Comparison of ENCODE assay signal across 3 cellular contexts in the genomic region with DNA sequence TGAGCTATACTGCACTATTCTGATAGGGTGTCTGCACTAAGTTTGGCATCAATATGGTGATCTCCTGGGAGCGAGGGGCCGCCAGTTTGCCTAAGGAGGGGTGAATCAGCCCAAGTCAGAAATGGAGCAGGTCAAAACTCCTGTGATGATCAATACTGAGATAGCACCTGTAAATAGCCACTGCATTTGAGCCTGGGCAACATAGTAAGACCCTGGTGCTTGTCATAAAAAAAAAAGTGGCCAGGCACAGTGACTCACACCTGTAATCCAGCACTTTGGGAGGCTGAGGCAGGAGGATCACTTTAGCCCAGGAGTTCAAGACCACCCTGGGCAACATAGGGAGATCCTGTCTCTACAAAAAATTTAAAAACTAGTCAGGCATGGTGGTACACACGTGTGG.
TF ChIP-seq lines count a peak whose summit lies in the region.

No MANE protein-coding gene starts in this region.

TF ChIP-seq in HepG2, 621 proteins besides CTCF, POLR2A, EP300 and RAD21:
- peak; percentile 41; the same call in 1 of the 2 replicates for TF ChIP-seq ZNF121 (CRISPR knock-in tag; IDR thresholded peaks at IDR 0.05)
- TF ChIP-seq, protein P1, sequence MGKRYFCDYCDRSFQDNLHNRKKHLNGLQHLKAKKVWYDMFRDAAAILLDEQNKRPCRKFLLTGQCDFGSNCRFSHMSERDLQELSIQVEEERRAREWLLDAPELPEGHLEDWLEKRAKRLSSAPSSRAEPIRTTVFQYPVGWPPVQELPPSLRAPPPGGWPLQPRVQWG (CRISPR knock-in tag; IDR thresholded peaks at IDR 0.05; ENCODE audit: borderline replicate concordance, low read depth): no peak
- TF ChIP-seq FOSL1 (CRISPR knock-in tag; IDR thresholded peaks at IDR 0.05; ENCODE audit: borderline replicate concordance): no peak

TF ChIP-seq in HEK293, 187 proteins besides CTCF, POLR2A, EP300 and RAD21:
- TF ChIP-seq ZNF121 (tag by site-specific recombination; IDR thresholded peaks at IDR 0.05) (peak; percentile 77), ZNF677 (tag by site-specific recombination; IDR thresholded peaks at IDR 0.05) (no peak)
TF ChIP-seq in HEK293: peak in this region for 1.

TF ChIP-seq in K562, 482 proteins besides CTCF, POLR2A, EP300 and RAD21:
- TF ChIP-seq, protein P2, sequence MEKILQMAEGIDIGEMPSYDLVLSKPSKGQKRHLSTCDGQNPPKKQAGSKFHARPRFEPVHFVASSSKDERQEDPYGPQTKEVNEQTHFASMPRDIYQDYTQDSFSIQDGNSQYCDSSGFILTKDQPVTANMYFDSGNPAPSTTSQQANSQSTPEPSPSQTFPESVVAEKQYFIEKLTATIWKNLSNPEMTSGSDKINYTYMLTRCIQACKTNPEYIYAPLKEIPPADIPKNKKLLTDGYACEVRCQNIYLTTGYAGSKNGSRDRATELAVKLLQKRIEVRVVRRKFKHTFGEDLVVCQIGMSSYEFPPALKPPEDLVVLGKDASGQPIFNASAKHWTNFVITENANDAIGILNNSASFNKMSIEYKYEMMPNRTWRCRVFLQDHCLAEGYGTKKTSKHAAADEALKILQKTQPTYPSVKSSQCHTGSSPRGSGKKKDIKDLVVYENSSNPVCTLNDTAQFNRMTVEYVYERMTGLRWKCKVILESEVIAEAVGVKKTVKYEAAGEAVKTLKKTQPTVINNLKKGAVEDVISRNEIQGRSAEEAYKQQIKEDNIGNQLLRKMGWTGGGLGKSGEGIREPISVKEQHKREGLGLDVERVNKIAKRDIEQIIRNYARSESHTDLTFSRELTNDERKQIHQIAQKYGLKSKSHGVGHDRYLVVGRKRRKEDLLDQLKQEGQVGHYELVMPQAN (IDR thresholded peaks at IDR 0.05; ENCODE audit: borderline replicate concordance): no peak
- TF ChIP-seq TBP (optimal IDR thresholded peaks at IDR 0.05; ENCODE audit: low read depth, low read length) (no peak), ZNF121 (CRISPR knock-in tag; conservative IDR thresholded peaks at IDR 0.05) (peak; percentile 86), ATF7 (IDR thresholded peaks at IDR 0.05) (no peak), DNMT1 (IDR thresholded peaks at IDR 0.05) (no peak), TAF7 (tag; IDR thresholded peaks at IDR 0.05) (no peak)
- TF ChIP-seq, protein P3, sequence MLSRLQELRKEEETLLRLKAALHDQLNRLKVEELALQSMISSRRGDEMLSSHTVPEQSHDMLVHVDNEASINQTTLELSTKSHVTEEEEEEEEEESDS (CRISPR knock-in tag; IDR thresholded peaks at IDR 0.05): no peak
